ENCODE assay signal across 24 cellular contexts in genomic region chr1:71603044-71603776, GRCh38.
"Had no signal": no experiment of that assay in that cellular context is flagged by ENCODE, and none has a peak within 500 bp of the region (broad histone marks: within the 10 kb centered on the region; RNA-seq: fewer than 3 reads in every experiment).

No MANE protein-coding gene starts in this region.

- DNase-seq: activated B cell treated with CpG ODN at 0.5 μM for 24 hours; activated CD4-positive, alpha-beta T cell treated with anti-CD3 and anti-CD28 coated beads for 1 hour; activated CD4-positive, alpha-beta T cell treated with anti-CD3 and anti-CD28 coated beads, Interleukin-2, amount 10 ng/mL, durations not matched to agents 24 days and 14 days; activated CD4-positive, alpha-beta T cell treated with anti-CD3 and anti-CD28 coated beads, Interleukin-2, amount 50 U/mL, for 48 hours; activated CD8-positive, alpha-beta memory T cell treated with anti-CD3 and anti-CD28 coated beads, Interleukin-2, amount 10 ng/mL, durations not matched to agents 7 days and 5 days; activated effector memory CD4-positive, alpha-beta T cell treated with Interleukin-2 at 50 U/mL for 16 hours; activated naive CD4-positive, alpha-beta T cell; activated T-cell treated with anti-CD3 and anti-CD28 coated beads, Interleukin-2, amount 50 U/mL, for 24 hours; aorta; caudate nucleus; NCI-H1105 treated with DMSO at 0.1 percent for 48 hours; NCI-H1436 treated with DMSO at 0.1 percent for 48 hours; NCI-H187; NCI-H2081; NCI-H446; NCI-H524; PC-9; SHP77 treated with DMSO at 0.1 percent for 48 hours; T1000 had no signal

- H2AFZ ChIP-seq: PC-9 had no signal

- H3K36me3 Mint-ChIP-seq: activated CD8-positive, alpha-beta memory T cell treated with anti-CD3 and anti-CD28 coated beads, Interleukin-2, amount 10 ng/mL, durations not matched to agents 7 days and 5 days; activated naive CD4-positive, alpha-beta T cell treated with anti-CD3 and anti-CD28 coated beads, Interleukin-2, amount 50 U/mL, for 24 hours had no signal

- H3K4me3 ChIP-seq: breast epithelium, PC-9 had no signal

- H3K36me3 ChIP-seq: breast epithelium had no signal

- FAIRE-seq: TTC549 had no signal

- ATAC-seq: activated CD8-positive, alpha-beta memory T cell treated with anti-CD3 and anti-CD28 coated beads, Interleukin-2, amount 10 ng/mL, durations not matched to agents 7 days and 5 days had no signal

- H3K4me1 Mint-ChIP-seq: activated CD4-positive, alpha-beta T cell treated with anti-CD3 and anti-CD28 coated beads, Interleukin-2, amount 10 ng/mL, durations not matched to agents 24 days and 14 days; activated CD8-positive, alpha-beta memory T cell treated with anti-CD3 and anti-CD28 coated beads, Interleukin-2, amount 10 ng/mL, durations not matched to agents 7 days and 5 days; activated naive CD4-positive, alpha-beta T cell treated with anti-CD3 and anti-CD28 coated beads, Interleukin-2, amount 50 U/mL, for 24 hours had no signal

- H3K9me3 ChIP-seq: breast epithelium had no signal

- H3K4me1 ChIP-seq: breast epithelium had no signal

- H3K27me3 ChIP-seq: breast epithelium had no signal

- H3K27ac Mint-ChIP-seq: activated B cell treated with CpG ODN at 0.5 μM for 24 hours; activated CD4-positive, alpha-beta T cell treated with anti-CD3 and anti-CD28 coated beads, Interleukin-2, amount 10 ng/mL, durations not matched to agents 24 days and 14 days; activated CD8-positive, alpha-beta memory T cell treated with anti-CD3 and anti-CD28 coated beads, Interleukin-2, amount 10 ng/mL, durations not matched to agents 7 days and 5 days; activated naive CD4-positive, alpha-beta T cell treated with anti-CD3 and anti-CD28 coated beads, Interleukin-2, amount 50 U/mL, for 24 hours; activated T-cell treated with anti-CD3 and anti-CD28 coated beads, Interleukin-2, amount 50 U/mL, for 24 hours; activated T-helper 1 cell treated with anti-CD3 and anti-CD28 coated beads, Interleukin-12 subunit alpha, Interleukin-12 subunit beta, Interleukin-2, Interleukin-4 antibody, amounts not matched to agents 30 ng/mL and 10 ng/mL and 1 ng/mL, durations not matched to agents 14 hours and 24 hours and 36 hours; T-helper 1 cell treated with Interleukin-12 subunit alpha and Interleukin-12 subunit beta and Interleukin-4 antibody, amounts not matched to agents 30 μg/mL and 1 μg/mL, for 36 hours had no signal

- H3K27me3 Mint-ChIP-seq: activated B cell treated with CpG ODN at 0.5 μM for 24 hours; activated CD4-positive, alpha-beta T cell treated with anti-CD3 and anti-CD28 coated beads, Interleukin-2, amount 10 ng/mL, durations not matched to agents 24 days and 14 days; activated CD8-positive, alpha-beta memory T cell treated with anti-CD3 and anti-CD28 coated beads, Interleukin-2, amount 10 ng/mL, durations not matched to agents 7 days and 5 days; activated naive CD4-positive, alpha-beta T cell treated with anti-CD3 and anti-CD28 coated beads, Interleukin-2, amount 50 U/mL, for 24 hours; activated T-cell treated with anti-CD3 and anti-CD28 coated beads, Interleukin-2, amount 50 U/mL, for 24 hours had no signal

- H3K9me3 Mint-ChIP-seq: activated B cell treated with CpG ODN at 0.5 μM for 24 hours had no signal

- H3K4me2 ChIP-seq: PC-9 had no signal

- H3K4me3 Mint-ChIP-seq: activated B cell treated with CpG ODN at 0.5 μM for 24 hours; activated CD4-positive, alpha-beta T cell treated with anti-CD3 and anti-CD28 coated beads, Interleukin-2, amount 10 ng/mL, durations not matched to agents 24 days and 14 days; activated CD8-positive, alpha-beta memory T cell treated with anti-CD3 and anti-CD28 coated beads, Interleukin-2, amount 10 ng/mL, durations not matched to agents 7 days and 5 days; activated naive CD4-positive, alpha-beta T cell treated with anti-CD3 and anti-CD28 coated beads, Interleukin-2, amount 50 U/mL, for 24 hours; activated T-cell treated with anti-CD3 and anti-CD28 coated beads, Interleukin-2, amount 50 U/mL, for 24 hours; activated T-helper 1 cell treated with anti-CD3 and anti-CD28 coated beads, Interleukin-12 subunit alpha, Interleukin-12 subunit beta, Interleukin-2, Interleukin-4 antibody, amounts not matched to agents 30 ng/mL and 10 ng/mL and 1 ng/mL, durations not matched to agents 14 hours and 24 hours and 36 hours; T-helper 1 cell treated with Interleukin-12 subunit alpha and Interleukin-12 subunit beta and Interleukin-4 antibody, amounts not matched to agents 30 μg/mL and 1 μg/mL, for 36 hours had no signal

- H3K27ac ChIP-seq: breast epithelium, PC-9 had no signal
